Comparison of ENCODE assay signal across 12 cellular contexts in the genomic region with DNA sequence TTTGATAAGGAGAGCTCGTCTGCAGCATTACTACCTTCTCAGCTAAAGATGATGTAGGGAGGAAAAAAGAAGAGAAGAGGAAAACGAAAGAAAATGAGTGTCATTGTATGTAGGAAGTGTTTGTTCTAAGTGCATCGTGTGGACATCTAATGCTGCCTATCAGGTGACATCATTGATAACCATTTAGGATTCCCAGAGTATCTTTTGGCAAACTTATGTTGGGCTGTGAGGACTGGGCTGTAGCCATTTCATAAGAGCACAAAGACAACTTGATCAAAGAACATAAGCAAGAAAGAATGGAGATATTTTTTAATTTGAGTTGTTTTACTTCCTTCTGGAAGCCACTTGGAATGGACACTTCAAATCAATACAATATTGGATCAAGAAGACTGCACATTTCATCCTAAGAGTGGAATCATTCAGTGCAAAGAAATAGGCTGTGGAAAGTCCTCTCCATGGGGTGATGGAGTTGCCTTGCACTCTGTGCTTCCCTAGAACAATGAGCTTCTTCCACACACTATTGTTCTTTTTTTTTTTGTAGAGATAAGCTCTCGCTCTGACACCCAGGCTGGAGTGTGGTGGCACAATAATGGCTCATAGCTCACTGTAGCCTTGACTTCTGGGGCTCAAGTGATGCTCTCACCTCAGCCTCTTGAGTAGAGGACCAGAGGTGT. TPM values are rescaled to one million over a fixed set of nuclear protein-coding genes. Genes with fewer than 3 reads are reported as not detected.
DNase-seq lines count a peak whose midpoint lies in the region; ATAC-seq and TF ChIP-seq lines count a peak whose summit lies in the region.
"Had no signal": no experiment of that assay in that cellular context is flagged by ENCODE, and none has a peak within 500 bp of the region (broad histone marks: within the 10 kb centered on the region; RNA-seq: fewer than 3 reads in every experiment).

No MANE protein-coding gene starts in this region.

- no peaks in the 10 kb centered on the region for H3K27me3 ChIP-seq in skeletal muscle satellite cell (ENCODE audit: control insufficient read depth, insufficient read depth, low read length)
- H3K27me3 ChIP-seq: testis had no signal

- H3K9me3 ChIP-seq in skeletal muscle satellite cell (replicated peaks; ENCODE audit: low read length), result no peaks in the 10 kb centered on the region
- H3K9me3 ChIP-seq: testis had no signal

- H3K9ac ChIP-seq in skeletal muscle satellite cell (ENCODE audit: low read depth, low read length), result peak overlapping the region; percentile 5

- TF ChIP-seq CTCF in GM20000 (IDR thresholded peaks at IDR 0.05; ENCODE audit: extremely low read depth, missing control alignments), result no peak

- DNase-seq in DMS53 (lab: John Stamatoyannopoulos, UW), result peak; percentile 46
- DNase-seq in DMS53 treated with DMSO at 0.1 percent for 48 hours (lab: John Stamatoyannopoulos, UW; ENCODE audit: unreplicated experiment), result no peak
- no peak for DNase-seq in epithelial cell of prostate (ENCODE audit: low read depth, low spot score)
- DNase-seq in putamen (ENCODE audit: low spot score), result no peak
- no peak for DNase-seq in GM20000 (ENCODE audit: low spot score)
- DNase-seq: erythroblast, NCI-H2081, testis had no signal

- peak overlapping the region; percentile 27 for H3K4me3 ChIP-seq in skeletal muscle satellite cell (ENCODE audit: low read length)
- H3K4me3 ChIP-seq: testis had no signal

- peak overlapping the region; percentile 68 for H3K4me2 ChIP-seq in skeletal muscle satellite cell (ENCODE audit: low read length)

- H3K4me1 ChIP-seq in skeletal muscle satellite cell (ENCODE audit: control insufficient read depth, insufficient read depth, low read length), result peaks cover 20% of the 10 kb centered on the region
- H3K4me1 ChIP-seq: testis had no signal

- ATAC-seq in SK-N-SH treated with all-trans-retinoic acid at 6 μM for 48 hours (no peak; the same call in 2 of the 3 replicates), HG02588 (IDR thresholded peaks at IDR 0.05; ENCODE audit: unreplicated experiment) (no peak)

- H3K36me3 ChIP-seq in skeletal muscle satellite cell (ENCODE audit: insufficient read depth, low read length), result no peaks in the 10 kb centered on the region

- peak overlapping the region; percentile 41 for H3K27ac ChIP-seq in epithelial cell of prostate
- H3K27ac ChIP-seq: 22Rv1, testis had no signal

TF ChIP-seq in SK-N-SH treated with all-trans-retinoic acid at 6 μM for 48 hours, 23 proteins besides CTCF, POLR2A, EP300 and RAD21:
- TF ChIP-seq ZFP3 (CRISPR knock-in tag; IDR thresholded peaks at IDR 0.05), result peak; percentile 86
- no peak for TF ChIP-seq PPARA (CRISPR knock-in tag; IDR thresholded peaks at IDR 0.05; ENCODE audit: borderline replicate concordance)
- TF ChIP-seq TOX (CRISPR knock-in tag; IDR thresholded peaks at IDR 0.05; ENCODE audit: borderline replicate concordance), result no peak
- TF ChIP-seq CSDC2 (CRISPR knock-in tag; IDR thresholded peaks at IDR 0.05), result no peak
- TF ChIP-seq, protein P1, sequence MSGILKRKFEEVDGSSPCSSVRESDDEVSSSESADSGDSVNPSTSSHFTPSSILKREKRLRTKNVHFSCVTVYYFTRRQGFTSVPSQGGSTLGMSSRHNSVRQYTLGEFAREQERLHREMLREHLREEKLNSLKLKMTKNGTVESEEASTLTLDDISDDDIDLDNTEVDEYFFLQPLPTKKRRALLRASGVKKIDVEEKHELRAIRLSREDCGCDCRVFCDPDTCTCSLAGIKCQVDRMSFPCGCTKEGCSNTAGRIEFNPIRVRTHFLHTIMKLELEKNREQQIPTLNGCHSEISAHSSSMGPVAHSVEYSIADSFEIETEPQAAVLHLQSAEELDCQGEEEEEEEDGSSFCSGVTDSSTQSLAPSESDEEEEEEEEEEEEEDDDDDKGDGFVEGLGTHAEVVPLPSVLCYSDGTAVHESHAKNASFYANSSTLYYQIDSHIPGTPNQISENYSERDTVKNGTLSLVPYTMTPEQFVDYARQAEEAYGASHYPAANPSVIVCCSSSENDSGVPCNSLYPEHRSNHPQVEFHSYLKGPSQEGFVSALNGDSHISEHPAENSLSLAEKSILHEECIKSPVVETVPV (CRISPR knock-in tag; IDR thresholded peaks at IDR 0.05), result no peak

RNA-seq across cellular contexts. Expression of a gene that starts 52.4 kb away (rescaled TPM):
- total RNA-seq in skeletal muscle satellite cell (2012; rRNA removed), result 11.7 and 18.1 TPM in 2 replicates
